In the genomic region with DNA sequence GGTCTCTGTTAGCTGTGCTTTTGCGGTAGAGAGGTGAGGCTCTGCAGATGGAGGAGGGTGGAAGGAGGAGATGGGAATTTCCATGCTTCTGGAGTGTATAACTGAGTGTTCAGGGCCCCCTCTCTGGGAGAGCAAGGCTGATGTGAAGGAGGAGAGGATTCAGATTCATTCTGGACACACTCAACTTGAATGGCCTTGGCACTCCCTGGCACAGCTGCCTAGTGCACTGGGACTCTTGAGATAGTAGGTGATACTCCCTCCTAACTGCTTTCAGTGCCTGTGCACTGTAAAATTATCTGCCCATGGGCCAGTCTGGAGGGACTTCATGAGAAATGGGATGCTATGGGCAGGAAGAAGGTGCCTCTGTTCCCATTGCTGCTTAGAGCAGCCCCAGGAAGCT, we compare ENCODE assay signal across 20 cellular contexts. TPM values are rescaled to one million over a fixed set of nuclear protein-coding genes. Genes with fewer than 3 reads are reported as not detected.
DNase-seq lines count a peak whose midpoint lies in the region; ATAC-seq and TF ChIP-seq lines count a peak whose summit lies in the region.
"Had no signal": no experiment of that assay in that cellular context is flagged by ENCODE, and none has a peak within 500 bp of the region (broad histone marks: within the 10 kb centered on the region; RNA-seq: fewer than 3 reads in every experiment).

No MANE protein-coding gene starts in this region.

- in situ Hi-C loops in gastrocnemius medialis (cut with MboI; ENCODE audit: low sequenced_read_pairs in 4 of 4) = no loop called here

- no peaks in the 10 kb centered on the region for H3K9me3 ChIP-seq in T-helper 17 cell (ENCODE audit: control insufficient read depth, low read length, poor library complexity, severe bottlenecking)
- H3K9me3 ChIP-seq in gastrocnemius medialis = no peaks in the 10 kb centered on the region
- H3K9me3 ChIP-seq: upper lobe of right lung had no signal

- H3K4me1 ChIP-seq in gastrocnemius medialis = peaks cover 89 to 100% of the 10 kb centered on the region in 2 donors

- ATAC-seq in T-helper 17 cell (no peak), gastrocnemius medialis (no peak), GM18520 (IDR thresholded peaks at IDR 0.05; ENCODE audit: unreplicated experiment) (no peak)
- ATAC-seq in effector memory CD8-positive, alpha-beta T cell (replicated peaks) = no peak
- ATAC-seq: upper lobe of right lung had no signal

- H3K36me3 ChIP-seq in gastrocnemius medialis = no peaks in the 10 kb centered on the region
- H3K36me3 ChIP-seq: upper lobe of right lung had no signal

- TF ChIP-seq POLR2A in gastrocnemius medialis (IDR thresholded peaks at IDR 0.05) = no peak

- H3K9me3 Mint-ChIP-seq in activated CD4-positive, alpha-beta T cell treated with anti-CD3 and anti-CD28 coated beads, Interleukin-2, amount 10 ng/mL, durations not matched to agents 7 days and 5 days = no peaks in the 10 kb centered on the region
- no peaks in the 10 kb centered on the region for H3K9me3 Mint-ChIP-seq in effector memory CD8-positive, alpha-beta T cell
- no peaks in the 10 kb centered on the region for H3K9me3 Mint-ChIP-seq in activated naive CD8-positive, alpha-beta T cell treated with anti-CD3 and anti-CD28 coated beads for 36 hours
- H3K9me3 Mint-ChIP-seq: activated CD4-positive, alpha-beta T cell treated with anti-CD3 and anti-CD28 coated beads, Interleukin-2, amount 10 ng/mL, durations not matched to agents 24 days and 14 days; nephron had no signal

- peaks cover 16% of the 10 kb centered on the region for H3K4me1 Mint-ChIP-seq in activated CD4-positive, alpha-beta T cell treated with anti-CD3 and anti-CD28 coated beads, Interleukin-2, amount 10 ng/mL, durations not matched to agents 7 days and 5 days
- H3K4me1 Mint-ChIP-seq in T-helper 17 cell = peaks cover 40% of the 10 kb centered on the region
- peaks cover 42 to 43% of the 10 kb centered on the region in 2 donors for H3K4me1 Mint-ChIP-seq in effector memory CD8-positive, alpha-beta T cell (ENCODE audit: low read depth in 2 of 2)
- H3K4me1 Mint-ChIP-seq in activated naive CD8-positive, alpha-beta T cell treated with anti-CD3 and anti-CD28 coated beads for 36 hours = peaks cover 16% of the 10 kb centered on the region

- intact Hi-C loops in gastrocnemius medialis (cut with DNase I; ENCODE audit: low total_unique reads) = no loop called here

- H3K27me3 ChIP-seq in gastrocnemius medialis = no peaks in the 10 kb centered on the region
- H3K27me3 ChIP-seq: upper lobe of right lung had no signal

- TF ChIP-seq CTCF in gastrocnemius medialis (IDR thresholded peaks at IDR 0.05 in 4 of 5, conservative IDR thresholded peaks at IDR 0.05 in 1 of 5) = no peak

- peak overlapping the region; percentile 42 for H3K27ac Mint-ChIP-seq in activated CD4-positive, alpha-beta T cell treated with anti-CD3 and anti-CD28 coated beads, Interleukin-2, amount 10 ng/mL, durations not matched to agents 7 days and 5 days
- H3K27ac Mint-ChIP-seq in T-helper 17 cell = peak overlapping the region; percentile 84
- H3K27ac Mint-ChIP-seq in effector memory CD8-positive, alpha-beta T cell = peak overlapping the region; percentile 55 to 65
- H3K27ac Mint-ChIP-seq in activated naive CD8-positive, alpha-beta T cell treated with anti-CD3 and anti-CD28 coated beads for 36 hours = no peak overlapping the region
- H3K27ac Mint-ChIP-seq: activated CD4-positive, alpha-beta T cell treated with anti-CD3 and anti-CD28 coated beads, Interleukin-2, amount 10 ng/mL, durations not matched to agents 24 days and 14 days; activated naive CD8-positive, alpha-beta T cell had no signal

- no peaks in the 10 kb centered on the region for H3K36me3 Mint-ChIP-seq in activated CD4-positive, alpha-beta T cell treated with anti-CD3 and anti-CD28 coated beads, Interleukin-2, amount 10 ng/mL, durations not matched to agents 7 days and 5 days (ENCODE audit: low read depth)
- H3K36me3 Mint-ChIP-seq in T-helper 17 cell (ENCODE audit: low read depth) = no peaks in the 10 kb centered on the region
- peaks cover 6% of the 10 kb centered on the region for H3K36me3 Mint-ChIP-seq in effector memory CD8-positive, alpha-beta T cell (ENCODE audit: insufficient read depth)
- peaks cover 3% of the 10 kb centered on the region for H3K36me3 Mint-ChIP-seq in activated naive CD8-positive, alpha-beta T cell treated with anti-CD3 and anti-CD28 coated beads for 36 hours
- H3K36me3 Mint-ChIP-seq: activated naive CD8-positive, alpha-beta T cell had no signal

- CTCF ChIA-PET in activated CD4-positive, alpha-beta T cell treated with anti-CD3 and anti-CD28 coated beads, Interleukin-2, amount 10 ng/mL, durations not matched to agents 7 days and 5 days (lab: Charles Lee) = interaction anchor here (1.3 to 1.4 kb wide), 2 partner anchors 14 kb away, joined by 3 to 4 read pairs; no protein-coding TSS in a partner anchor

- H3K27ac ChIP-seq in gastrocnemius medialis = peak overlapping the region; percentile 89 to 96 (median 94)
- H3K27ac ChIP-seq: upper lobe of right lung had no signal

- H3K4me3 ChIP-seq in gastrocnemius medialis = no peak overlapping the region
- H3K4me3 ChIP-seq: upper lobe of right lung had no signal

- H3K4me3 Mint-ChIP-seq in activated CD4-positive, alpha-beta T cell treated with anti-CD3 and anti-CD28 coated beads, Interleukin-2, amount 10 ng/mL, durations not matched to agents 7 days and 5 days = no peak overlapping the region
- no peak overlapping the region for H3K4me3 Mint-ChIP-seq in T-helper 17 cell
- H3K4me3 Mint-ChIP-seq in effector memory CD8-positive, alpha-beta T cell = no peak overlapping the region
- no peak overlapping the region for H3K4me3 Mint-ChIP-seq in activated naive CD8-positive, alpha-beta T cell treated with anti-CD3 and anti-CD28 coated beads for 36 hours
- H3K4me3 Mint-ChIP-seq: activated CD4-positive, alpha-beta T cell treated with anti-CD3 and anti-CD28 coated beads, Interleukin-2, amount 10 ng/mL, durations not matched to agents 24 days and 14 days; activated naive CD8-positive, alpha-beta T cell; nephron had no signal

- no peaks in the 10 kb centered on the region for H3K27me3 Mint-ChIP-seq in activated CD4-positive, alpha-beta T cell treated with anti-CD3 and anti-CD28 coated beads, Interleukin-2, amount 10 ng/mL, durations not matched to agents 7 days and 5 days
- no peaks in the 10 kb centered on the region for H3K27me3 Mint-ChIP-seq in T-helper 17 cell
- H3K27me3 Mint-ChIP-seq in effector memory CD8-positive, alpha-beta T cell = no peaks in the 10 kb centered on the region
- H3K27me3 Mint-ChIP-seq in activated naive CD8-positive, alpha-beta T cell treated with anti-CD3 and anti-CD28 coated beads for 36 hours = no peaks in the 10 kb centered on the region
- H3K27me3 Mint-ChIP-seq: activated CD4-positive, alpha-beta T cell treated with anti-CD3 and anti-CD28 coated beads, Interleukin-2, amount 10 ng/mL, durations not matched to agents 24 days and 14 days; activated naive CD8-positive, alpha-beta T cell had no signal

- DNase-seq in activated CD4-positive, alpha-beta T cell treated with anti-CD3 and anti-CD28 coated beads, Interleukin-2, amount 10 ng/mL, durations not matched to agents 7 days and 5 days = no peak
- no peak for DNase-seq in activated CD4-positive, alpha-beta T cell treated with anti-CD3 and anti-CD28 coated beads for 1 hour
- DNase-seq in T-helper 17 cell (no peak), gastrocnemius medialis (no peak)
- DNase-seq in effector memory CD8-positive, alpha-beta T cell = no peak
- no peak for DNase-seq in activated naive CD8-positive, alpha-beta T cell treated with anti-CD3 and anti-CD28 coated beads for 36 hours
- DNase-seq in activated effector memory CD4-positive, alpha-beta T cell treated with anti-CD3 and anti-CD28 coated beads, Interleukin-2, amount 50 U/mL, for 16 hours = no peak
- DNase-seq: 8988T; activated CD4-positive, alpha-beta T cell treated with anti-CD3 and anti-CD28 coated beads, Interleukin-2, amount 10 ng/mL, durations not matched to agents 24 days and 14 days; AML-193; GDM1; GOT3; NCI-H1048; NCI-H187 treated with DMSO at 0.1 percent for 48 hours; NCI-H526 treated with DMSO at 0.1 percent for 48 hours; T-helper 2 cell; upper lobe of right lung had no signal

- POLR2A ChIA-PET in activated CD4-positive, alpha-beta T cell treated with anti-CD3 and anti-CD28 coated beads, Interleukin-2, amount 10 ng/mL, durations not matched to agents 7 days and 5 days (lab: Charles Lee) = no interaction called here

RNA-seq across cellular contexts. Expression of gene MYL9, which starts 54.2 kb away (rescaled TPM):
- total RNA-seq in activated CD4-positive, alpha-beta T cell treated with anti-CD3 and anti-CD28 coated beads, Interleukin-2, amount 10 ng/mL, durations not matched to agents 7 days and 5 days = under 1 TPM; 0.25 to 0.42 TPM
- 100 to 1,000 TPM in 1 of 2 donors, 1 to 10 TPM in 1; 3.4 to 125 TPM for total RNA-seq in T-helper 17 cell
- 10 to 100 TPM in 3 of 4 donors, 1 to 10 TPM in 1; 7.3 to 59.4 (median 20.8) TPM for total RNA-seq in gastrocnemius medialis
- total RNA-seq in activated naive CD8-positive, alpha-beta T cell treated with anti-CD3 and anti-CD28 coated beads for 36 hours = under 1 TPM in 1 of 2 experiments, not detected in 1; 0.12 TPM
